Comparison of ENCODE assay signal across 8 cellular contexts in the genomic region with DNA sequence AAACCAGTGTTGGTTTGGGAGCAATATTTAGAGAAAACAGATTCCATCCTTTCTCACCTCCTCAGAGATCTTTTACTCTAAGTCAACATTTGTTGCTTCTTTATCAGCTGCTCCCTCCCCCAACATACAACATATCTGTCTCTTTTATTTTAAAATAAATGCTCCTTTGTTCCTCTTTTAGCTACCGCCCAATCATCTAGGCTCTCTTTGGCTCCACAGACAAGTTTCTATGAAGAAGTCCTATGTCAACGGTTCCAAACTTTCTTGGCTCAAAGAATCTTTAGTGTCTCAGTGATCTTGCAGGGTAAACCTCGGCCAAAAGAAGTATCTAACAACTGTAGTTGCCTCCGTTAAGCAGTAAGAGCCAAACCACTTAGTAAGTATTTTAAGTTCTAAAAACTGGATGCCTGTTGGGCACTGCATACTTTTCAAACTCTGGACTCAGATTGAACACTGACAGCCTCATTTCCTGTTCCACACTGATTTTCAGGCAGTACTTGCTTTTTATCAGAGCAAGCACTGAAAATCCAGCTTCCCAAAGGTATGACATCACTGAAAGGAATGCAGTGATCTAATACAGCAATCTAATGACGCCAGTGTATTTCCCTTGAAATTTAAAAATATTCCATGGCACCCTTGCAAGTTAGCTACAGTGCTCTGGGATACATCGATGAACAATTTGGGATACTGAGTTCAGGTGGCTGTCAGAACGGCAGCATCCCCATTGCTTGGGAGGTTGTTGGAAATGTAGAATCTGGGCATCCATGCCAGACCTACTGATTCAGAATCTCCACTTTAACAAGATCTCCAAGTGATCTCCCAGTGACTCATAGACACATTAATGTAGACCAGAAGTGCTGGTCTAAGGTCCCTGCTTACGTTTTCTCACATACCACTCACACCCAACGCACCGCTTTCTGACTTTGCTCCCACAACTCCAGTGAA. TPM values are rescaled to one million over a fixed set of nuclear protein-coding genes. Genes with fewer than 3 reads are reported as not detected.
DNase-seq lines count a peak whose midpoint lies in the region; ATAC-seq and TF ChIP-seq lines count a peak whose summit lies in the region.

No MANE protein-coding gene starts in this region.

- H3K4me1 Mint-ChIP-seq in naive thymus-derived CD4-positive, alpha-beta T cell, result peaks cover 50 to 88% (median 83%) of the 10 kb centered on the region in 7 donors

- H3K27ac ChIP-seq in naive thymus-derived CD4-positive, alpha-beta T cell (ENCODE audit: low read depth, low read length), result no peak overlapping the region

- no peak for TF ChIP-seq CTCF in choroid plexus epithelial cell (conservative IDR thresholded peaks at IDR 0.05; ENCODE audit: low read depth, low read length)

- H3K27me3 Mint-ChIP-seq in naive thymus-derived CD4-positive, alpha-beta T cell, result no peaks in the 10 kb centered on the region

- intact Hi-C loops in Right ventricle myocardium inferior (cut with DNase I) (no loop called here), cardiac septum (cut with DNase I) (no loop called here)
- intact Hi-C loops in naive thymus-derived CD4-positive, alpha-beta T cell (cut with micrococcal nuclease), result no loop called here

- ATAC-seq in Right ventricle myocardium inferior (peak; percentile 89), GM18907 (IDR thresholded peaks at IDR 0.05; ENCODE audit: unreplicated experiment) (no peak), HG03442 (IDR thresholded peaks at IDR 0.05; ENCODE audit: unreplicated experiment) (no peak)
- ATAC-seq in naive thymus-derived CD4-positive, alpha-beta T cell, result no peak

- H3K27ac Mint-ChIP-seq in naive thymus-derived CD4-positive, alpha-beta T cell, result peak overlapping the region in 2 of 9 donors; percentile 9 to 42

- no peaks in the 10 kb centered on the region for H3K9me3 Mint-ChIP-seq in naive thymus-derived CD4-positive, alpha-beta T cell

- no peaks in the 10 kb centered on the region for H3K36me3 ChIP-seq in naive thymus-derived CD4-positive, alpha-beta T cell (ENCODE audit: control insufficient read depth in 2 of 3, insufficient read depth in 3 of 3, low read length in 3 of 3)

- H3K27me3 ChIP-seq in naive thymus-derived CD4-positive, alpha-beta T cell (ENCODE audit: control insufficient read depth in 2 of 2, insufficient read depth in 2 of 2, low read length in 2 of 2), result no peaks in the 10 kb centered on the region

- peak; percentile 5 for DNase-seq in Right ventricle myocardium inferior (ENCODE audit: missing footprints)
- no peak for DNase-seq in cardiac septum (ENCODE audit: low spot score)
- peak; percentile 96 for DNase-seq in choroid plexus epithelial cell (ENCODE audit: low read depth)
- peak; percentile 88 to 94 for DNase-seq in lung microvascular endothelial cell (ENCODE audit: low read depth in 2 of 2)
- no peak for DNase-seq in naive thymus-derived CD4-positive, alpha-beta T cell
- DNase-seq in inferior parietal cortex (ENCODE audit: extremely low spot score), result no peak

- no peak overlapping the region for H3K4me3 ChIP-seq in choroid plexus epithelial cell (ENCODE audit: low read depth, low read length)
- no peak overlapping the region for H3K4me3 ChIP-seq in naive thymus-derived CD4-positive, alpha-beta T cell (ENCODE audit: low read length)

- H3K9me3 ChIP-seq in naive thymus-derived CD4-positive, alpha-beta T cell (ENCODE audit: control insufficient read depth in 2 of 3, low read length in 3 of 3), result no peaks in the 10 kb centered on the region

- peak overlapping the region in 2 of 10 donors; percentile 14 to 41 for H3K4me3 Mint-ChIP-seq in naive thymus-derived CD4-positive, alpha-beta T cell

- POLR2A ChIA-PET in naive thymus-derived CD4-positive, alpha-beta T cell (lab: Charles Lee), result no interaction called here

- CTCF ChIA-PET in naive thymus-derived CD4-positive, alpha-beta T cell (lab: Charles Lee), result no interaction called here

- H3K4me1 ChIP-seq in naive thymus-derived CD4-positive, alpha-beta T cell (ENCODE audit: control insufficient read depth in 2 of 2, insufficient read depth in 2 of 2, low read length in 2 of 2), result peaks cover 3 to 4% of the 10 kb centered on the region in 2 donors

- H3K36me3 Mint-ChIP-seq in naive thymus-derived CD4-positive, alpha-beta T cell, result peaks cover 0 to 24% (median 10%) of the 10 kb centered on the region in 5 donors

RNA-seq across cellular contexts. Expression of gene EGLN1, which starts 26.8 kb away (rescaled TPM):
- 86.0 TPM for total RNA-seq in Right ventricle myocardium inferior
- 47.5 TPM for total RNA-seq in cardiac septum
- 48.8 and 71.6 TPM in 2 replicates for total RNA-seq in lung microvascular endothelial cell
- total RNA-seq in naive thymus-derived CD4-positive, alpha-beta T cell, result 10 to 100 TPM; 13.6 to 38.9 (median 23.0) TPM
- 10 to 100 TPM; 20.2 to 21.9 TPM for polyA plus RNA-seq in naive thymus-derived CD4-positive, alpha-beta T cell

RNA-seq across cellular contexts. Expression of gene SPRTN, which starts 57.2 kb away (rescaled TPM):
- total RNA-seq in Right ventricle myocardium inferior (6.5 TPM), cardiac septum (6.8 TPM), lung microvascular endothelial cell (10.0 and 14.9 TPM in 2 replicates)
- 10 to 100 TPM; 13.5 to 25.7 (median 17.0) TPM for total RNA-seq in naive thymus-derived CD4-positive, alpha-beta T cell
- polyA plus RNA-seq in naive thymus-derived CD4-positive, alpha-beta T cell, result 10 to 100 TPM; 12.5 to 18.6 TPM

RNA-seq across cellular contexts. Expression of gene EXOC8, which starts 57.7 kb away (rescaled TPM):
- total RNA-seq in Right ventricle myocardium inferior (11.3 TPM), cardiac septum (11.5 TPM), lung microvascular endothelial cell (13.1 and 24.6 TPM in 2 replicates)
- 10 to 100 TPM; 21.9 to 33.8 (median 28.0) TPM for total RNA-seq in naive thymus-derived CD4-positive, alpha-beta T cell
- 1 to 10 TPM; 2.7 to 2.9 TPM for polyA plus RNA-seq in naive thymus-derived CD4-positive, alpha-beta T cell

Comparison
In these comparisons a context has a peak if more than half of its experiments do, and no peak if none do; other contexts are left out.
1. DNase-seq: peak in Right ventricle myocardium inferior (single experiment), choroid plexus epithelial cell (single experiment) and lung microvascular endothelial cell (2 of 2); none in cardiac septum (single experiment), naive thymus-derived CD4-positive, alpha-beta T cell (0 of 9) and inferior parietal cortex (single experiment).